Comparison of ENCODE assay signal across 1 cellular context in the genomic region with DNA sequence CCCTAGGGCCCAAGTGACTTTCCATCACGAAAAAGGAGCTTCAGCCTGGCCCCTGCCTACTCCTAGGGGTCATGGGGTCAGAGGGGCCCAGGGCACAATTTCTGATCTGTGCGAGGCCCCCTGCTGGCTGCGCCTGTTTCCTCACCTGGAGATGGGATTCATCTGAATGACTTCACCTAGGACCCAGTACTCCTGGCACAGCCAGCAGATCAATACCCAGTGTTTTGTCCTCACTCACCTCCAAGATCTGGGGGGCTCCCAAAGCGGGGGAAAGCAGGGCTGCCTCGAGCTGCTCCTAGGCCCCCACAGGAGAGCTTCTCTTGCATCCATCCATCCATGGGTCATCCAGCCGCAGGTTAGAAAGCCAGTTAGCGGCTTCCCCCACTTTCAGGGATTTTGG.
TF ChIP-seq lines count a peak whose summit lies in the region.

No MANE protein-coding gene starts in this region.

TF ChIP-seq in HepG2, 621 proteins besides CTCF, POLR2A, EP300 and RAD21 (continued from another document):
- TF ChIP-seq FOXJ3 (CRISPR knock-in tag; IDR thresholded peaks at IDR 0.05; ENCODE audit: borderline replicate concordance) (peak; percentile 27; the same call in 1 of the 2 replicates), ESRRA (CRISPR knock-in tag; IDR thresholded peaks at IDR 0.05; ENCODE audit: low read depth) (no peak), ZNF382 (CRISPR knock-in tag; IDR thresholded peaks at IDR 0.05; ENCODE audit: borderline replicate concordance) (no peak), NR2F1 (CRISPR knock-in tag; IDR thresholded peaks at IDR 0.05) (peak; percentile 94 to 96), FLYWCH1 (CRISPR knock-in tag; IDR thresholded peaks at IDR 0.05) (no peak), ZNF781 (CRISPR knock-in tag; IDR thresholded peaks at IDR 0.05; ENCODE audit: borderline replicate concordance, not compliant biosample characterization) (no peak), JDP2 (CRISPR knock-in tag; IDR thresholded peaks at IDR 0.05; ENCODE audit: borderline replicate concordance) (no peak), PAX8 (CRISPR knock-in tag; IDR thresholded peaks at IDR 0.05; ENCODE audit: borderline replicate concordance) (no peak), SRSF1 (optimal IDR thresholded peaks at IDR 0.05; ENCODE audit: low read depth, low read length) (no peak), NFRKB (IDR thresholded peaks at IDR 0.05) (no peak), ZNF598 (CRISPR knock-in tag; IDR thresholded peaks at IDR 0.05; ENCODE audit: borderline replicate concordance) (0 out of 2 replicates have a peak, but pooled peaks have one; percentile 44), ZNF136 (CRISPR knock-in tag; IDR thresholded peaks at IDR 0.05; ENCODE audit: low read depth) (no peak), ZNF766 (CRISPR knock-in tag; IDR thresholded peaks at IDR 0.05; ENCODE audit: borderline replicate concordance) (0 out of 2 replicates have a peak, but pooled peaks have one; percentile 31), ZNF777 (CRISPR knock-in tag; IDR thresholded peaks at IDR 0.05) (0 out of 2 replicates have a peak, but pooled peaks have one; percentile 39), STAT5B (CRISPR knock-in tag; IDR thresholded peaks at IDR 0.05) (no peak), SMC3 (IDR thresholded peaks at IDR 0.05; ENCODE audit: low read length) (peak; percentile 71), RFX5 (IDR thresholded peaks at IDR 0.05; ENCODE audit: low read depth, low read length) (no peak), NR3C1 (CRISPR knock-in tag; IDR thresholded peaks at IDR 0.05) (no peak), SIX4 (CRISPR knock-in tag; IDR thresholded peaks at IDR 0.05) (no peak), MAF1 (CRISPR knock-in tag; IDR thresholded peaks at IDR 0.05; ENCODE audit: borderline replicate concordance) (peak; percentile 55; the same call in 1 of the 2 replicates), ZNF792 (CRISPR knock-in tag; IDR thresholded peaks at IDR 0.05) (no peak)
- TF ChIP-seq, protein P1, sequence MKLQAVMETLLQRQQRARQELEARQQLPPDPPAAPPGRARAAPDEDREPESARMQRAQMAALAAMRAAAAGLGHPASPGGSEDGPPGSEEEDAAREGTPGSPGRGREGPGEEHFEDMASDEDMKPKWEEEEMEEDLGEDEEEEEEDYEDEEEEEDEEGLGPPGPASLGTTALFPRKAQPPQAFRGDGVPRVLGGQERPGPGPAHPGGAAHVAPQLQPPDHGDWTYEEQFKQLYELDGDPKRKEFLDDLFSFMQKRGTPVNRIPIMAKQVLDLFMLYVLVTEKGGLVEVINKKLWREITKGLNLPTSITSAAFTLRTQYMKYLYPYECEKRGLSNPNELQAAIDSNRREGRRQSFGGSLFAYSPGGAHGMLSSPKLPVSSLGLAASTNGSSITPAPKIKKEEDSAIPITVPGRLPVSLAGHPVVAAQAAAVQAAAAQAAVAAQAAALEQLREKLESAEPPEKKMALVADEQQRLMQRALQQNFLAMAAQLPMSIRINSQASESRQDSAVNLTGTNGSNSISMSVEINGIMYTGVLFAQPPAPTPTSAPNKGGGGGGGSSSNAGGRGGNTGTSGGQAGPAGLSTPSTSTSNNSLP (IDR thresholded peaks at IDR 0.05; ENCODE audit: low read depth, low read length), result peak; percentile 44; the same call in 1 of the 2 replicates
- TF ChIP-seq, protein P2, sequence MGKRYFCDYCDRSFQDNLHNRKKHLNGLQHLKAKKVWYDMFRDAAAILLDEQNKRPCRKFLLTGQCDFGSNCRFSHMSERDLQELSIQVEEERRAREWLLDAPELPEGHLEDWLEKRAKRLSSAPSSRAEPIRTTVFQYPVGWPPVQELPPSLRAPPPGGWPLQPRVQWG (CRISPR knock-in tag; IDR thresholded peaks at IDR 0.05; ENCODE audit: borderline replicate concordance, low read depth), result no peak
- TF ChIP-seq, protein P3, sequence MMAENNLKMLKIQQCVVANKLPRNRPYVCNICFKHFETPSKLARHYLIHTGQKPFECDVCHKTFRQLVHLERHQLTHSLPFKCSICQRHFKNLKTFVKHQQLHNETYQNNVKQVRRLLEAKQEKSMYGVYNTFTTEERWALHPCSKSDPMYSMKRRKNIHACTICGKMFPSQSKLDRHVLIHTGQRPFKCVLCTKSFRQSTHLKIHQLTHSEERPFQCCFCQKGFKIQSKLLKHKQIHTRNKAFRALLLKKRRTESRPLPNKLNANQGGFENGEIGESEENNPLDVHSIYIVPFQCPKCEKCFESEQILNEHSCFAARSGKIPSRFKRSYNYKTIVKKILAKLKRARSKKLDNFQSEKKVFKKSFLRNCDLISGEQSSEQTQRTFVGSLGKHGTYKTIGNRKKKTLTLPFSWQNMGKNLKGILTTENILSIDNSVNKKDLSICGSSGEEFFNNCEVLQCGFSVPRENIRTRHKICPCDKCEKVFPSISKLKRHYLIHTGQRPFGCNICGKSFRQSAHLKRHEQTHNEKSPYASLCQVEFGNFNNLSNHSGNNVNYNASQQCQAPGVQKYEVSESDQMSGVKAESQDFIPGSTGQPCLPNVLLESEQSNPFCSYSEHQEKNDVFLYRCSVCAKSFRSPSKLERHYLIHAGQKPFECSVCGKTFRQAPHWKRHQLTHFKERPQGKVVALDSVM (CRISPR knock-in tag; IDR thresholded peaks at IDR 0.05), result peak; percentile 24; the same call in 1 of the 2 replicates
- TF ChIP-seq, protein P4, sequence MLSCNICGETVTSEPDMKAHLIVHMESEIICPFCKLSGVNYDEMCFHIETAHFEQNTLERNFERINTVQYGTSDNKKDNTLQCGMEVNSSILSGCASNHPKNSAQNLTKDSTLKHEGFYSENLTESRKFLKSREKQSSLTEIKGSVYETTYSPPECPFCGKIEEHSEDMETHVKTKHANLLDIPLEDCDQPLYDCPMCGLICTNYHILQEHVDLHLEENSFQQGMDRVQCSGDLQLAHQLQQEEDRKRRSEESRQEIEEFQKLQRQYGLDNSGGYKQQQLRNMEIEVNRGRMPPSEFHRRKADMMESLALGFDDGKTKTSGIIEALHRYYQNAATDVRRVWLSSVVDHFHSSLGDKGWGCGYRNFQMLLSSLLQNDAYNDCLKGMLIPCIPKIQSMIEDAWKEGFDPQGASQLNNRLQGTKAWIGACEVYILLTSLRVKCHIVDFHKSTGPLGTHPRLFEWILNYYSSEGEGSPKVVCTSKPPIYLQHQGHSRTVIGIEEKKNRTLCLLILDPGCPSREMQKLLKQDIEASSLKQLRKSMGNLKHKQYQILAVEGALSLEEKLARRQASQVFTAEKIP (CRISPR knock-in tag; IDR thresholded peaks at IDR 0.05; ENCODE audit: borderline replicate concordance), result no peak
- TF ChIP-seq, protein P5, sequence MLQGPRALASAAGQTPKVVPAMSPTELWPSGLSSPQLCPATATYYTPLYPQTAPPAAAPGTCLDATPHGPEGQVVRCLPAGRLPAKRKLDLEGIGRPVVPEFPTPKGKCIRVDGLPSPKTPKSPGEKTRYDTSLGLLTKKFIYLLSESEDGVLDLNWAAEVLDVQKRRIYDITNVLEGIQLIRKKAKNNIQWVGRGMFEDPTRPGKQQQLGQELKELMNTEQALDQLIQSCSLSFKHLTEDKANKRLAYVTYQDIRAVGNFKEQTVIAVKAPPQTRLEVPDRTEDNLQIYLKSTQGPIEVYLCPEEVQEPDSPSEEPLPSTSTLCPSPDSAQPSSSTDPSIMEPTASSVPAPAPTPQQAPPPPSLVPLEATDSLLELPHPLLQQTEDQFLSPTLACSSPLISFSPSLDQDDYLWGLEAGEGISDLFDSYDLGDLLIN (CRISPR knock-in tag; IDR thresholded peaks at IDR 0.05; ENCODE audit: borderline replicate concordance), result 0 out of 2 replicates have a peak, but pooled peaks have one; percentile 44
- TF ChIP-seq, protein P6, sequence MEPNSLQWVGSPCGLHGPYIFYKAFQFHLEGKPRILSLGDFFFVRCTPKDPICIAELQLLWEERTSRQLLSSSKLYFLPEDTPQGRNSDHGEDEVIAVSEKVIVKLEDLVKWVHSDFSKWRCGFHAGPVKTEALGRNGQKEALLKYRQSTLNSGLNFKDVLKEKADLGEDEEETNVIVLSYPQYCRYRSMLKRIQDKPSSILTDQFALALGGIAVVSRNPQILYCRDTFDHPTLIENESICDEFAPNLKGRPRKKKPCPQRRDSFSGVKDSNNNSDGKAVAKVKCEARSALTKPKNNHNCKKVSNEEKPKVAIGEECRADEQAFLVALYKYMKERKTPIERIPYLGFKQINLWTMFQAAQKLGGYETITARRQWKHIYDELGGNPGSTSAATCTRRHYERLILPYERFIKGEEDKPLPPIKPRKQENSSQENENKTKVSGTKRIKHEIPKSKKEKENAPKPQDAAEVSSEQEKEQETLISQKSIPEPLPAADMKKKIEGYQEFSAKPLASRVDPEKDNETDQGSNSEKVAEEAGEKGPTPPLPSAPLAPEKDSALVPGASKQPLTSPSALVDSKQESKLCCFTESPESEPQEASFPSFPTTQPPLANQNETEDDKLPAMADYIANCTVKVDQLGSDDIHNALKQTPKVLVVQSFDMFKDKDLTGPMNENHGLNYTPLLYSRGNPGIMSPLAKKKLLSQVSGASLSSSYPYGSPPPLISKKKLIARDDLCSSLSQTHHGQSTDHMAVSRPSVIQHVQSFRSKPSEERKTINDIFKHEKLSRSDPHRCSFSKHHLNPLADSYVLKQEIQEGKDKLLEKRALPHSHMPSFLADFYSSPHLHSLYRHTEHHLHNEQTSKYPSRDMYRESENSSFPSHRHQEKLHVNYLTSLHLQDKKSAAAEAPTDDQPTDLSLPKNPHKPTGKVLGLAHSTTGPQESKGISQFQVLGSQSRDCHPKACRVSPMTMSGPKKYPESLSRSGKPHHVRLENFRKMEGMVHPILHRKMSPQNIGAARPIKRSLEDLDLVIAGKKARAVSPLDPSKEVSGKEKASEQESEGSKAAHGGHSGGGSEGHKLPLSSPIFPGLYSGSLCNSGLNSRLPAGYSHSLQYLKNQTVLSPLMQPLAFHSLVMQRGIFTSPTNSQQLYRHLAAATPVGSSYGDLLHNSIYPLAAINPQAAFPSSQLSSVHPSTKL (CRISPR knock-in tag; IDR thresholded peaks at IDR 0.05), result no peak
TF ChIP-seq in HepG2: peak in this region for 38.
